Comparison of ENCODE assay signal across 22 cellular contexts in genomic region chr14:88604213-88604612, GRCh38. TPM values are rescaled to one million over a fixed set of nuclear protein-coding genes. Genes with fewer than 3 reads are reported as not detected.
A peak's percentile ranks its signal among the peaks of the same experiment; 100 is the strongest.
DNase-seq lines count a peak whose midpoint lies in the region; ATAC-seq and TF ChIP-seq lines count a peak whose summit lies in the region.
"Had no signal": no experiment of that assay in that cellular context is flagged by ENCODE, and none has a peak within 500 bp of the region (broad histone marks: within the 10 kb centered on the region; RNA-seq: fewer than 3 reads in every experiment).

No MANE protein-coding gene starts in this region.

- no peaks in the 10 kb centered on the region for H3F3A ChIP-seq in GM23338 (replicated peaks; ENCODE audit: low read depth)

- no peak overlapping the region for H2AFZ ChIP-seq in GM23338
- no peak overlapping the region for H2AFZ ChIP-seq in osteoblast (ENCODE audit: low read length)

- H3K9me3 ChIP-seq in osteoblast (ENCODE audit: low read depth, low read length) = no peaks in the 10 kb centered on the region
- H3K9me3 ChIP-seq: BLaER1, SK-N-SH had no signal

- H3K4me3 Mint-ChIP-seq in GM23338 (no peak overlapping the region), glutamatergic neuron (ENCODE audit: unreplicated experiment) (no peak overlapping the region)
- H3K4me3 Mint-ChIP-seq: CD4-positive, CD25-positive, alpha-beta regulatory T cell had no signal

- H3K4me3 ChIP-seq in GM12864 (ENCODE audit: low read depth, low read length) = no peak overlapping the region
- no peak overlapping the region for H3K4me3 ChIP-seq in GM23338
- no peak overlapping the region for H3K4me3 ChIP-seq in osteoblast (ENCODE audit: insufficient read depth, low read length)
- H3K4me3 ChIP-seq: BLaER1 had no signal

- H3K27ac Mint-ChIP-seq in GM23338 (no peak overlapping the region), glutamatergic neuron (ENCODE audit: unreplicated experiment) (peak overlapping the region; percentile 68)

- H3K27ac ChIP-seq in GM23338 (ENCODE audit: low read depth) = no peak overlapping the region
- H3K27ac ChIP-seq in osteoblast (ENCODE audit: low read depth, low read length) = no peak overlapping the region
- H3K27ac ChIP-seq: BLaER1 had no signal

- H3K4me1 ChIP-seq in GM23338 (ENCODE audit: insufficient read depth) = no peaks in the 10 kb centered on the region
- no peaks in the 10 kb centered on the region for H3K4me1 ChIP-seq in osteoblast (ENCODE audit: insufficient read depth, low read length)

- H3K36me3 ChIP-seq in GM23338 (ENCODE audit: insufficient read depth) (peaks cover 47% of the 10 kb centered on the region), osteoblast (ENCODE audit: insufficient read depth, low read length) (peaks cover 90% of the 10 kb centered on the region)

- H3K9me3 Mint-ChIP-seq in GM23338 (peaks cover 10% of the 10 kb centered on the region; the same call in 2 of the 3 replicates), glutamatergic neuron (ENCODE audit: unreplicated experiment) (peaks cover 3% of the 10 kb centered on the region)

- no peaks in the 10 kb centered on the region for H3K9me2 ChIP-seq in GM23338 (ENCODE audit: insufficient read depth)
- H3K9me2 ChIP-seq: SK-N-SH had no signal

- H3K4me2 ChIP-seq in GM23338 = no peak overlapping the region
- no peak overlapping the region for H3K4me2 ChIP-seq in osteoblast (ENCODE audit: insufficient read depth, low read length)
- H3K4me2 ChIP-seq: BLaER1, SK-N-SH had no signal

- DNase-seq in GM12864 (ENCODE audit: low read depth) = peak; percentile 13
- peak; percentile 9 for DNase-seq in GM23338 (ENCODE audit: low spot score)
- DNase-seq in NCI-H2171 treated with DMSO at 0.1 percent for 48 hours (lab: John Stamatoyannopoulos, UW) = peak; percentile 87
- DNase-seq in glutamatergic neuron = no peak
- no peak for DNase-seq in stimulated activated CD4-positive, alpha-beta T cell treated with anti-CD3 and anti-CD28 coated beads, Interleukin-2, amount 100 ng/mL, for 48 hours
- DNase-seq in NCI-H345 treated with DMSO at 0.1 percent for 48 hours (lab: John Stamatoyannopoulos, UW; ENCODE audit: unreplicated experiment) = no peak
- DNase-seq in osteoblast (ENCODE audit: insufficient read length, low spot score, missing footprints) = no peak
- no peak for DNase-seq in NCI-H2081 treated with DMSO at 0.1 percent for 48 hours (lab: John Stamatoyannopoulos, UW)
- DNase-seq: CD4-positive, CD25-positive, alpha-beta regulatory T cell; DMS153; DND-41; NCI-H1092; NCI-H1436; NCI-H1930; NCI-H2227 treated with DMSO at 0.1 percent for 48 hours; NCI-H510A; NCI-H69; PC-3; SK-N-SH; SW 1271 had no signal

- peak; percentile 53 for ATAC-seq in GM23338
- ATAC-seq: HCT116, PC-3 had no signal

- H4K20me1 ChIP-seq in GM23338 (replicated peaks; ENCODE audit: insufficient read depth) (peaks cover 10% of the 10 kb centered on the region), osteoblast (ENCODE audit: insufficient read depth, low read length) (peaks cover 17% of the 10 kb centered on the region)

- H3K27me3 ChIP-seq in GM23338 (ENCODE audit: insufficient read depth) (no peaks in the 10 kb centered on the region), osteoblast (ENCODE audit: insufficient read depth, low read length) (no peaks in the 10 kb centered on the region)
- H3K27me3 ChIP-seq: BLaER1 had no signal

- H3K79me2 ChIP-seq in GM23338 (replicated peaks; ENCODE audit: insufficient read depth) = peaks cover 8% of the 10 kb centered on the region; the same call in 1 of the 2 replicates
- peaks cover 2% of the 10 kb centered on the region for H3K79me2 ChIP-seq in osteoblast (ENCODE audit: insufficient read depth, low read length)

- H3K36me3 Mint-ChIP-seq in GM23338 (ENCODE audit: low read depth) (peaks cover 87% of the 10 kb centered on the region), glutamatergic neuron (ENCODE audit: unreplicated experiment) (peaks cover 19% of the 10 kb centered on the region)

- peaks cover 3% of the 10 kb centered on the region for H3K27me3 Mint-ChIP-seq in GM23338 (ENCODE audit: insufficient read depth, low read depth, poor library complexity)
- peaks cover 2% of the 10 kb centered on the region for H3K27me3 Mint-ChIP-seq in glutamatergic neuron (ENCODE audit: unreplicated experiment)
- H3K27me3 Mint-ChIP-seq: CD4-positive, CD25-positive, alpha-beta regulatory T cell had no signal

- no peak for TF ChIP-seq CTCF in GM12864 (IDR thresholded peaks at IDR 0.05; ENCODE audit: low read depth, low read length, missing control alignments)
- TF ChIP-seq CTCF in GM23338 (conservative IDR thresholded peaks at IDR 0.05; ENCODE audit: low read depth in 2 of 2) = no peak
- no peak for TF ChIP-seq CTCF in glutamatergic neuron (IDR thresholded peaks at IDR 0.05; ENCODE audit: partially characterized antibody, unreplicated experiment)
- TF ChIP-seq CTCF in osteoblast (IDR thresholded peaks at IDR 0.05; ENCODE audit: extremely low read depth, low read depth, low read length) = no peak

- H3K4me1 Mint-ChIP-seq in GM23338 (peaks cover 16% of the 10 kb centered on the region), glutamatergic neuron (ENCODE audit: low read depth, unreplicated experiment) (peaks cover 6% of the 10 kb centered on the region)

TF ChIP-seq in GM23338, 12 proteins besides CTCF, POLR2A, EP300 and RAD21:
- no peak for TF ChIP-seq ZNF114 (CRISPR knock-in tag; IDR thresholded peaks at IDR 0.05)
- TF ChIP-seq ZNF331 (CRISPR knock-in tag; IDR thresholded peaks at IDR 0.05; ENCODE audit: low read depth) = no peak
- no peak for TF ChIP-seq EZH2 (IDR thresholded peaks at IDR 0.05; ENCODE audit: low read depth, unreplicated experiment)
- no peak for TF ChIP-seq STAT1 (IDR thresholded peaks at IDR 0.05; ENCODE audit: unreplicated experiment)
- no peak for TF ChIP-seq NANOG (IDR thresholded peaks at IDR 0.05; ENCODE audit: borderline replicate concordance)
- TF ChIP-seq, protein P1, sequence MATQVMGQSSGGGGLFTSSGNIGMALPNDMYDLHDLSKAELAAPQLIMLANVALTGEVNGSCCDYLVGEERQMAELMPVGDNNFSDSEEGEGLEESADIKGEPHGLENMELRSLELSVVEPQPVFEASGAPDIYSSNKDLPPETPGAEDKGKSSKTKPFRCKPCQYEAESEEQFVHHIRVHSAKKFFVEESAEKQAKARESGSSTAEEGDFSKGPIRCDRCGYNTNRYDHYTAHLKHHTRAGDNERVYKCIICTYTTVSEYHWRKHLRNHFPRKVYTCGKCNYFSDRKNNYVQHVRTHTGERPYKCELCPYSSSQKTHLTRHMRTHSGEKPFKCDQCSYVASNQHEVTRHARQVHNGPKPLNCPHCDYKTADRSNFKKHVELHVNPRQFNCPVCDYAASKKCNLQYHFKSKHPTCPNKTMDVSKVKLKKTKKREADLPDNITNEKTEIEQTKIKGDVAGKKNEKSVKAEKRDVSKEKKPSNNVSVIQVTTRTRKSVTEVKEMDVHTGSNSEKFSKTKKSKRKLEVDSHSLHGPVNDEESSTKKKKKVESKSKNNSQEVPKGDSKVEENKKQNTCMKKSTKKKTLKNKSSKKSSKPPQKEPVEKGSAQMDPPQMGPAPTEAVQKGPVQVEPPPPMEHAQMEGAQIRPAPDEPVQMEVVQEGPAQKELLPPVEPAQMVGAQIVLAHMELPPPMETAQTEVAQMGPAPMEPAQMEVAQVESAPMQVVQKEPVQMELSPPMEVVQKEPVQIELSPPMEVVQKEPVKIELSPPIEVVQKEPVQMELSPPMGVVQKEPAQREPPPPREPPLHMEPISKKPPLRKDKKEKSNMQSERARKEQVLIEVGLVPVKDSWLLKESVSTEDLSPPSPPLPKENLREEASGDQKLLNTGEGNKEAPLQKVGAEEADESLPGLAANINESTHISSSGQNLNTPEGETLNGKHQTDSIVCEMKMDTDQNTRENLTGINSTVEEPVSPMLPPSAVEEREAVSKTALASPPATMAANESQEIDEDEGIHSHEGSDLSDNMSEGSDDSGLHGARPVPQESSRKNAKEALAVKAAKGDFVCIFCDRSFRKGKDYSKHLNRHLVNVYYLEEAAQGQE (IDR thresholded peaks at IDR 0.05; ENCODE audit: unreplicated experiment) = no peak
- no peak for TF ChIP-seq JUNB (IDR thresholded peaks at IDR 0.05; ENCODE audit: unreplicated experiment)

RNA-seq across cellular contexts. Expression of gene ZC3H14, which starts 41.4 kb away (rescaled TPM):
- 80.3 and 87.9 TPM in 2 replicates for total RNA-seq in GM23338 (2014; rRNA removed; shearing (Covaris generic))
- polyA plus RNA-seq in GM23338 (2016; fragmentation: Nextera tagmentation; extraction: Ambion mirVana) = 55.8 and 63.2 TPM in 2 replicates
- total RNA-seq in glutamatergic neuron (ENCODE audit: unreplicated experiment) = 59.6 TPM
- total RNA-seq in osteoblast = 72.2 and 74.6 TPM in 2 replicates

RNA-seq across cellular contexts. Expression of gene PTPN21, which starts 49.4 kb away (rescaled TPM):
- 5.2 and 5.6 TPM in 2 replicates for total RNA-seq in GM23338 (2014; rRNA removed; shearing (Covaris generic))
- polyA plus RNA-seq in GM23338 (2016; fragmentation: Nextera tagmentation; extraction: Ambion mirVana) = 2.3 and 2.7 TPM in 2 replicates
- total RNA-seq in glutamatergic neuron (ENCODE audit: unreplicated experiment) = 63.0 TPM
- total RNA-seq in osteoblast = 17.4 and 18.0 TPM in 2 replicates
- total RNA-seq: CD4-positive, CD25-positive, alpha-beta regulatory T cell had no signal
- polyA plus RNA-seq: CD4-positive, CD25-positive, alpha-beta regulatory T cell had no signal

Comparison
In these comparisons a context has a peak if more than half of its experiments do, and no peak if none do; other contexts are left out.
1. DNase-seq: peak in GM12864 (single experiment), GM23338 (single experiment) and NCI-H2171 treated with DMSO at 0.1 percent for 48 hours (single experiment); none in glutamatergic neuron (single experiment), stimulated activated CD4-positive, alpha-beta T cell treated with anti-CD3 and anti-CD28 coated beads, Interleukin-2, amount 100 ng/mL, for 48 hours (0 of 2), NCI-H345 treated with DMSO at 0.1 percent for 48 hours (single experiment), osteoblast (single experiment) and NCI-H2081 treated with DMSO at 0.1 percent for 48 hours (single experiment).